In genomic region chr9:90631964-90632363, GRCh38 we compare ENCODE assay signal across 32 cellular contexts. TPM values are rescaled to one million over a fixed set of nuclear protein-coding genes. Genes with fewer than 3 reads are reported as not detected.
"Had no signal": no experiment of that assay in that cellular context is flagged by ENCODE, and none has a peak within 500 bp of the region (broad histone marks: within the 10 kb centered on the region; RNA-seq: fewer than 3 reads in every experiment).

No MANE protein-coding gene starts in this region.

- DNase-seq: activated CD4-positive, alpha-beta memory T cell treated with anti-CD3 and anti-CD28 coated beads for 36 hours; activated CD4-positive, alpha-beta T cell treated with anti-CD3 and anti-CD28 coated beads for 36 hours; activated CD4-positive, alpha-beta T cell treated with anti-CD3 and anti-CD28 coated beads, Interleukin-2, amount 10 ng/mL, durations not matched to agents 24 days and 14 days; activated CD4-positive, CD25-positive, alpha-beta regulatory T cell; activated CD4-positive, CD25-positive, alpha-beta regulatory T cell treated with anti-CD3 and anti-CD28 coated beads, Interleukin-2, amount 50 U/mL, for 72 hours; activated CD8-positive, alpha-beta memory T cell treated with anti-CD3 and anti-CD28 coated beads, Interleukin-2, amount 10 ng/mL, durations not matched to agents 7 days and 5 days; activated CD8-positive, alpha-beta memory T cell treated with anti-CD3 and anti-CD28 coated beads, Interleukin-2, amount 50 U/mL, for 4 hours; activated CD8-positive, alpha-beta T cell treated with anti-CD3 and anti-CD28 coated beads, Interleukin-2, amount 10 ng/mL, durations not matched to agents 7 days and 5 days; activated effector memory CD4-positive, alpha-beta T cell treated with anti-CD3 and anti-CD28 coated beads, Interleukin-2, amount 50 U/mL, for 16 hours; activated naive CD4-positive, alpha-beta T cell treated with anti-CD3 and anti-CD28 coated beads for 36 hours; activated naive CD8-positive, alpha-beta T cell treated with anti-CD3 and anti-CD28 coated beads for 36 hours; activated naive CD8-positive, alpha-beta T cell treated with anti-CD3 and anti-CD28 coated beads, Interleukin-2, amount 50 U/mL, for 24 hours; activated T-cell treated with anti-CD3 and anti-CD28 coated beads, Interleukin-2, amount 50 U/mL, for 1 hour; activated T-cell treated with anti-CD3 and anti-CD28 coated beads, Interleukin-2, amount 50 U/mL, for 48 hours; amygdala; aorta; body of pancreas; central memory CD4-positive, alpha-beta T cell; cerebellar nuclear complex; colonic mucosa; effector CD8-positive, alpha-beta T cell; foreskin fibroblast; T-helper 1 cell; T-helper 17 cell; T1000 had no signal

- H3K4me1 ChIP-seq: adrenal gland, body of pancreas, colonic mucosa had no signal

- H3K36me3 ChIP-seq: adrenal gland, cardiac muscle cell, colonic mucosa had no signal

- H3K27me3 ChIP-seq: body of pancreas, cardiac muscle cell, colonic mucosa had no signal

- H3K9me3 ChIP-seq: adrenal gland, body of pancreas, colonic mucosa had no signal

- H3K4me3 ChIP-seq: adrenal gland, body of pancreas, cardiac muscle cell, colonic mucosa had no signal

- H3K27ac ChIP-seq: adrenal gland, body of pancreas, cardiac muscle cell, colonic mucosa had no signal

RNA-seq across cellular contexts. Expression of gene DIRAS2, which starts 10.7 kb away (rescaled TPM):
- total RNA-seq: activated CD4-positive, alpha-beta memory T cell treated with anti-CD3 and anti-CD28 coated beads for 36 hours; activated CD4-positive, alpha-beta T cell treated with anti-CD3 and anti-CD28 coated beads for 36 hours; activated CD4-positive, alpha-beta T cell treated with anti-CD3 and anti-CD28 coated beads, Interleukin-2, amount 10 ng/mL, durations not matched to agents 24 days and 14 days; activated CD8-positive, alpha-beta memory T cell treated with anti-CD3 and anti-CD28 coated beads for 36 hours; activated CD8-positive, alpha-beta memory T cell treated with anti-CD3 and anti-CD28 coated beads, Interleukin-2, amount 10 ng/mL, durations not matched to agents 7 days and 5 days; activated CD8-positive, alpha-beta T cell treated with anti-CD3 and anti-CD28 coated beads, Interleukin-2, amount 10 ng/mL, durations not matched to agents 7 days and 5 days; activated naive CD4-positive, alpha-beta T cell treated with anti-CD3 and anti-CD28 coated beads for 36 hours; activated naive CD8-positive, alpha-beta T cell treated with anti-CD3 and anti-CD28 coated beads for 36 hours; activated T-helper 1 cell treated with anti-CD3 and anti-CD28 coated beads, Interleukin-12 subunit alpha, Interleukin-12 subunit beta, Interleukin-2, Interleukin-4 antibody, amounts not matched to agents 30 ng/mL and 10 ng/mL and 1 ng/mL, durations not matched to agents 14 hours and 24 hours and 36 hours; activated T-helper 2 cell treated with anti-CD3 and anti-CD28 coated beads, Interferon-gamma antibody, Interleukin-2, Interleukin-4, amounts not matched to agents 10 μg/mL and 5 μg/mL and 100 μg/mL, durations not matched to agents 14 hours and 24 hours and 36 hours; aorta; endothelial cell of umbilical vein; esophagus mucosa; T-helper 17 cell had no signal
- polyA plus RNA-seq: aorta, endothelial cell of umbilical vein had no signal
